In genomic region chr10:12720217-12720981, GRCh38 we compare ENCODE assay signal across 8 cellular contexts.
DNase-seq lines count a peak whose midpoint lies in the region; ATAC-seq, FAIRE-seq and TF ChIP-seq lines count a peak whose summit lies in the region.

No MANE protein-coding gene starts in this region.

- ATAC-seq in GM21367 (IDR thresholded peaks at IDR 0.05; ENCODE audit: unreplicated experiment): no peak

- TF ChIP-seq CTCF in NB4 (IDR thresholded peaks at IDR 0.05; ENCODE audit: low read depth, low read length): no peak
- TF ChIP-seq CTCF in D721Med (IDR thresholded peaks at IDR 0.05; ENCODE audit: insufficient read depth, missing control alignments): no peak

- DNase-seq in COR-L47 (lab: John Stamatoyannopoulos, UW) (peak; percentile 45), NB4 (ENCODE audit: low read depth) (peak; percentile 28), amniotic stem cell (lab: John Stamatoyannopoulos, UW) (peak; percentile 62), islet precursor cell (peak; percentile 76), ecto neural progenitor cell (ENCODE audit: low spot score) (no peak), D721Med (ENCODE audit: insufficient read length, low spot score) (no peak)
- DNase-seq in stimulated activated CD4-positive, alpha-beta T cell treated with anti-CD3 and anti-CD28 coated beads, Interleukin-4, amount 100 ng/mL, for 48 hours (ENCODE audit: low read depth in 2 of 2): peak; percentile 55 to 56

- H3K4me3 ChIP-seq in NB4 (ENCODE audit: low read depth, low read length): no peak overlapping the region

- TF ChIP-seq POLR2A in NB4 (IDR thresholded peaks at IDR 0.05; ENCODE audit: extremely low read depth, insufficient read length): no peak

- FAIRE-seq in D721Med (lab: Jason Lieb, UNC): no peak

Comparison
In these comparisons a context has a peak if more than half of its experiments do, and no peak if none do; other contexts are left out.
1. DNase-seq: peak in COR-L47 (single experiment), NB4 (single experiment), amniotic stem cell (single experiment), islet precursor cell (single experiment) and stimulated activated CD4-positive, alpha-beta T cell treated with anti-CD3 and anti-CD28 coated beads, Interleukin-4, amount 100 ng/mL, for 48 hours (2 of 2); none in ecto neural progenitor cell (single experiment) and D721Med (single experiment).